Comparison of ENCODE assay signal across 1 cellular context in the genomic region with DNA sequence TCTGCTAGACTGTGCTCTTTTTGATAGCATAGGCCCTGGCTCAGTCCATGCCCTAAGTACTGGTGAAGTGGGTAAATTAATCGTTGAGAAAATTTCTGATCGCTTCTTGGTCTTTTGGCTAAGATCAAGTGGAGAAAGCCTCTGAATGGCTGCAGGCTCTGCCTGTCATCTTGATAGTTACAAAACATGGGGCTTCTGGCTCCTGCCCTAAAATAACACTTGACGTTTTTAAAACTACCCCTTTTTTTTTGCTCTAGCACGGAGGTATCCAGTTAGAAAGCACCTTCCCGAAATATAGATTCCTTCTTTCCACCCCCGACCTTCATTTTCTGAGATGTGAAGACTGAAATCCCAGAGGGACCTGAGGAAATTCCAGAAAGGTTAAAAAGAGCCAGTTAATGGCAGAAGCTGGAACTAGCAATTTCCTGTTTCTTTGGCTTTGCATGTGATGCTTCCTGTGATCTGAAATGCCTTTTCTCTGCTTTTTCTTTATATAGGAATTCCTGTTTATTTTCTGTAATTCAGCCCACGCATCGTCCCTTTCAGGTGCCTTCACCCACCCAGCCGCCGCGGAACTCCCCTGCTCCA.
TF ChIP-seq lines count a peak whose summit lies in the region.

No MANE protein-coding gene starts in this region.

TF ChIP-seq in GM23338, 12 proteins besides CTCF, POLR2A, EP300 and RAD21 (continued from another document):
- TF ChIP-seq, protein P1, sequence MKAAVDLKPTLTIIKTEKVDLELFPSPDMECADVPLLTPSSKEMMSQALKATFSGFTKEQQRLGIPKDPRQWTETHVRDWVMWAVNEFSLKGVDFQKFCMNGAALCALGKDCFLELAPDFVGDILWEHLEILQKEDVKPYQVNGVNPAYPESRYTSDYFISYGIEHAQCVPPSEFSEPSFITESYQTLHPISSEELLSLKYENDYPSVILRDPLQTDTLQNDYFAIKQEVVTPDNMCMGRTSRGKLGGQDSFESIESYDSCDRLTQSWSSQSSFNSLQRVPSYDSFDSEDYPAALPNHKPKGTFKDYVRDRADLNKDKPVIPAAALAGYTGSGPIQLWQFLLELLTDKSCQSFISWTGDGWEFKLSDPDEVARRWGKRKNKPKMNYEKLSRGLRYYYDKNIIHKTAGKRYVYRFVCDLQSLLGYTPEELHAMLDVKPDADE (IDR thresholded peaks at IDR 0.05) = no peak
- no peak for TF ChIP-seq CREB1 (CRISPR knock-in tag; IDR thresholded peaks at IDR 0.05; ENCODE audit: low read depth)
- TF ChIP-seq ZNF114 (CRISPR knock-in tag; IDR thresholded peaks at IDR 0.05) = no peak
- TF ChIP-seq, protein P2, sequence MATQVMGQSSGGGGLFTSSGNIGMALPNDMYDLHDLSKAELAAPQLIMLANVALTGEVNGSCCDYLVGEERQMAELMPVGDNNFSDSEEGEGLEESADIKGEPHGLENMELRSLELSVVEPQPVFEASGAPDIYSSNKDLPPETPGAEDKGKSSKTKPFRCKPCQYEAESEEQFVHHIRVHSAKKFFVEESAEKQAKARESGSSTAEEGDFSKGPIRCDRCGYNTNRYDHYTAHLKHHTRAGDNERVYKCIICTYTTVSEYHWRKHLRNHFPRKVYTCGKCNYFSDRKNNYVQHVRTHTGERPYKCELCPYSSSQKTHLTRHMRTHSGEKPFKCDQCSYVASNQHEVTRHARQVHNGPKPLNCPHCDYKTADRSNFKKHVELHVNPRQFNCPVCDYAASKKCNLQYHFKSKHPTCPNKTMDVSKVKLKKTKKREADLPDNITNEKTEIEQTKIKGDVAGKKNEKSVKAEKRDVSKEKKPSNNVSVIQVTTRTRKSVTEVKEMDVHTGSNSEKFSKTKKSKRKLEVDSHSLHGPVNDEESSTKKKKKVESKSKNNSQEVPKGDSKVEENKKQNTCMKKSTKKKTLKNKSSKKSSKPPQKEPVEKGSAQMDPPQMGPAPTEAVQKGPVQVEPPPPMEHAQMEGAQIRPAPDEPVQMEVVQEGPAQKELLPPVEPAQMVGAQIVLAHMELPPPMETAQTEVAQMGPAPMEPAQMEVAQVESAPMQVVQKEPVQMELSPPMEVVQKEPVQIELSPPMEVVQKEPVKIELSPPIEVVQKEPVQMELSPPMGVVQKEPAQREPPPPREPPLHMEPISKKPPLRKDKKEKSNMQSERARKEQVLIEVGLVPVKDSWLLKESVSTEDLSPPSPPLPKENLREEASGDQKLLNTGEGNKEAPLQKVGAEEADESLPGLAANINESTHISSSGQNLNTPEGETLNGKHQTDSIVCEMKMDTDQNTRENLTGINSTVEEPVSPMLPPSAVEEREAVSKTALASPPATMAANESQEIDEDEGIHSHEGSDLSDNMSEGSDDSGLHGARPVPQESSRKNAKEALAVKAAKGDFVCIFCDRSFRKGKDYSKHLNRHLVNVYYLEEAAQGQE (IDR thresholded peaks at IDR 0.05; ENCODE audit: unreplicated experiment) = no peak
- TF ChIP-seq ZNF331 (CRISPR knock-in tag; IDR thresholded peaks at IDR 0.05; ENCODE audit: low read depth) = no peak
- TF ChIP-seq ZNF462 (CRISPR knock-in tag; IDR thresholded peaks at IDR 0.05) = no peak
- no peak for TF ChIP-seq POLR2AphosphoS5 (IDR thresholded peaks at IDR 0.05; ENCODE audit: low read depth)
- TF ChIP-seq NANOG (IDR thresholded peaks at IDR 0.05; ENCODE audit: borderline replicate concordance) = no peak
- no peak for TF ChIP-seq EZH2 (IDR thresholded peaks at IDR 0.05; ENCODE audit: low read depth, unreplicated experiment)
- TF ChIP-seq STAT1 (IDR thresholded peaks at IDR 0.05; ENCODE audit: unreplicated experiment) = no peak
- TF ChIP-seq EZH2phosphoT487 (IDR thresholded peaks at IDR 0.05; ENCODE audit: unreplicated experiment) = no peak
